Comparison of ENCODE assay signal across 8 cellular contexts in the genomic region with DNA sequence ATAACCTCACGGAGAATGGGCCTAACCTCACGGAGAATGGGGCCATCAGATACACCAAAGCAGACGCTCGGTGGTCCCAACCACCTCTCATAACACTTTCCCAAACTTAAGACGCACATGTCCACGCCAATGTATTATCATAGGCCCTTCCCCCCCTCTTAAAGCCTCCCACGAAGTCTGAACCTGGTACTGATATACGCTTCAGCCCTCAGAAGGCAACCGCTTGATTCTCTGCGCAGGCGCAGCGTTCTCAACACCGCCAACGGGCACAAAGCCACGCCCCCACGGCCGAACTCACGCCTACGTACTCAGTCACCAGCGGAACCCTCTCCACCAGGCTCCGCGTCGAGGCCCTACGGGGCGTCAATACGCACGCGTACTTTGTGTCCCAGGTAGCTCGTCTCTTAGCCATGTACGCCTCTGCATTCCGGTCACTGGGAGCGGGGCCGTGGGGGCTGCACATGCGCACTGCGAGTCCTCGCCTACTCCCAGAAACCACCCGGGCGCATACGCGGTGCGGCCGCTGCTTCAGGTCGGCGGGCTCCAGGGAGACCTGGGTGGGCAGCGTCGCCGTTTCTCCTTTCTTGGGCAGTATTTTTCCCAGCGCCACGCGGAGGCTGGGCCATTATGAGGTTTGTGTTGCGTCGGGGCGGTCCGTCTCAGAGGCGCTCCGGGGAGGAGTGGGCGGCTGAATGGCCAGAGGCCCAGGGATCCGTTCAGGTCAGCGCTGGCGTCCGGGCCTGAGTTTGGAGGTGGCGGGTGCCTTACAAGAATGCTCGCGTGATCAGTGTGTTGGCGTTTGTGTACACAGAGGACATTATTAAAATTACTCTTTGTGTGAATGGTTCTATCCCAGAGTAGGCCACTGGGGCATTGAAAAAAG. TPM values are rescaled to one million over a fixed set of nuclear protein-coding genes. Genes with fewer than 3 reads are reported as not detected.
A peak's percentile ranks its signal among the peaks of the same experiment; 100 is the strongest.
DNase-seq lines count a peak whose midpoint lies in the region; ATAC-seq, FAIRE-seq and TF ChIP-seq lines count a peak whose summit lies in the region.

No MANE protein-coding gene starts in this region.

- peaks cover 3% of the 10 kb centered on the region for H3K4me1 Mint-ChIP-seq in T-helper 17 cell

- WGBS in thyroid gland, 2 donors, result 9 to 12% methylated on average over 33 to 38 of the region's 65 CpGs

- H3K4me3 ChIP-seq in Loucy (ENCODE audit: low read length, poor library complexity, severe bottlenecking) (peak overlapping the region; percentile 90), thyroid gland (replicated peaks in 1 of 3) (peak overlapping the region; percentile 36 to 52 (median 44))

- TF ChIP-seq POLR2A in thyroid gland (IDR thresholded peaks at IDR 0.05), result peak in 1 of 2 donors; percentile 80

- no peaks in the 10 kb centered on the region for H3K9me2 ChIP-seq in Loucy (replicated peaks; ENCODE audit: low read depth, low read length)

- H3K27ac ChIP-seq in angular gyrus (ENCODE audit: low read depth, low read length), result peak overlapping the region; percentile 63
- peak overlapping the region; percentile 66 to 76 (median 71) for H3K27ac ChIP-seq in thyroid gland

- peak; percentile 95 for ATAC-seq in T-helper 17 cell
- peak; percentile 99 for ATAC-seq in left ventricle myocardium superior
- ATAC-seq in HG03045 (IDR thresholded peaks at IDR 0.05; ENCODE audit: unreplicated experiment), result no peak

- H3K27me3 ChIP-seq in Loucy (ENCODE audit: insufficient read depth, low read length, poor library complexity, severe bottlenecking), result no peaks in the 10 kb centered on the region
- no peaks in the 10 kb centered on the region for H3K27me3 ChIP-seq in thyroid gland

- no peaks in the 10 kb centered on the region for H3F3A ChIP-seq in Loucy (ENCODE audit: low read depth)

- DNase-seq in GM19239 (ENCODE audit: insufficient read length, low spot score), result peak; percentile 10
- peak; percentile 30 to 53 (median 47) for DNase-seq in T-helper 17 cell
- peak; percentile 97 for DNase-seq in left ventricle myocardium superior
- DNase-seq in pons (ENCODE audit: low spot score), result peak; percentile 76
- peak; percentile 98 for DNase-seq in thyroid gland

- peaks cover 12% of the 10 kb centered on the region for H4K20me1 ChIP-seq in Loucy (ENCODE audit: insufficient read depth, low read length, poor library complexity, severe bottlenecking)

- intact Hi-C loops in left ventricle myocardium superior (cut with micrococcal nuclease) (no loop called here), thyroid gland (cut with DNase I) (no loop called here)

- H3K27me3 Mint-ChIP-seq in T-helper 17 cell, result no peaks in the 10 kb centered on the region

- H3K36me3 Mint-ChIP-seq in T-helper 17 cell (ENCODE audit: low read depth), result no peaks in the 10 kb centered on the region

- H3K79me2 ChIP-seq in Loucy (ENCODE audit: insufficient read depth, low read length), result peaks cover 30% of the 10 kb centered on the region

- H2AFZ ChIP-seq in Loucy (ENCODE audit: low read length), result peak overlapping the region; percentile 82

- peak overlapping the region; percentile 6 for H3K27ac Mint-ChIP-seq in T-helper 17 cell

- no peak for TF ChIP-seq CTCF in Loucy (conservative IDR thresholded peaks at IDR 0.05; ENCODE audit: low read length)
- peak in 2 of 6 experiments; percentile 21 to 33 for TF ChIP-seq CTCF in thyroid gland (IDR thresholded peaks at IDR 0.05)

- H3K36me3 ChIP-seq in Loucy (ENCODE audit: insufficient read depth, low read length) (peaks cover 2% of the 10 kb centered on the region), thyroid gland (peaks cover 2 to 5% of the 10 kb centered on the region in 2 donors)

- H3K9ac ChIP-seq in Loucy (ENCODE audit: low read depth, low read length, poor library complexity, severe bottlenecking), result peak overlapping the region; percentile 83

- H3K9me3 ChIP-seq in Loucy (ENCODE audit: insufficient read depth, low read depth, low read length) (no peaks in the 10 kb centered on the region), T-helper 17 cell (ENCODE audit: control insufficient read depth, low read length, poor library complexity, severe bottlenecking) (peaks cover 11% of the 10 kb centered on the region), thyroid gland (no peaks in the 10 kb centered on the region)

- peak overlapping the region; percentile 83 for H3K4me3 Mint-ChIP-seq in T-helper 17 cell

- H3K4me2 ChIP-seq in Loucy (ENCODE audit: low read depth, low read length, poor library complexity, severe bottlenecking), result peak overlapping the region; percentile 96

- FAIRE-seq in GM19239 (lab: Jason Lieb, UNC), result no peak

- H3K4me1 ChIP-seq in Loucy (ENCODE audit: insufficient read depth, low read length, poor library complexity, severe bottlenecking) (peaks cover 30% of the 10 kb centered on the region), thyroid gland (peaks cover 13 to 15% of the 10 kb centered on the region in 2 donors)

RNA-seq across cellular contexts. Expression of gene ZNF582, which starts 25.3 kb away (rescaled TPM):
- total RNA-seq in T-helper 17 cell, result 1 to 10 TPM; 3.2 to 3.9 TPM
- 5.5 TPM for total RNA-seq in left ventricle myocardium superior
- 10 to 100 TPM in 3 of 4 donors, 1 to 10 TPM in 1; 4.9 to 19.6 (median 10.9) TPM for total RNA-seq in thyroid gland

RNA-seq across cellular contexts. Expression of gene ZNF583, which starts 36.1 kb away (rescaled TPM):
- total RNA-seq in T-helper 17 cell (1 to 10 TPM; 1.7 to 2.7 TPM), left ventricle myocardium superior (5.3 TPM), thyroid gland (10 to 100 TPM in 2 of 4 donors, 1 to 10 TPM in 2; 6.5 to 22.8 (median 10.2) TPM)

RNA-seq across cellular contexts. Expression of gene ZSCAN5A, which starts 53.4 kb away (rescaled TPM):
- total RNA-seq in T-helper 17 cell (10 to 100 TPM in 1 of 2 donors, 1 to 10 TPM in 1; 9.1 to 11.1 TPM), left ventricle myocardium superior (18.4 TPM), thyroid gland (10 to 100 TPM in 3 of 4 donors, 1 to 10 TPM in 1; 7.4 to 22.1 (median 17.7) TPM)

Comparison
In these comparisons a context has a peak if more than half of its experiments do, and no peak if none do; other contexts are left out.
1. DNase-seq: peak in every context shown above with its lines; median percentile 98 in thyroid gland; 97 in left ventricle myocardium superior; 76 in pons; 47 in T-helper 17 cell; 10 in GM19239.